ENCODE assay signal across 13 cellular contexts in genomic region chr3:46986055-46986730, GRCh38. TPM values are rescaled to one million over a fixed set of nuclear protein-coding genes. Genes with fewer than 3 reads are reported as not detected.
DNase-seq lines count a peak whose midpoint lies in the region; ATAC-seq, FAIRE-seq and TF ChIP-seq lines count a peak whose summit lies in the region.
"Had no signal": no experiment of that assay in that cellular context is flagged by ENCODE, and none has a peak within 500 bp of the region (broad histone marks: within the 10 kb centered on the region; RNA-seq: fewer than 3 reads in every experiment).

No MANE protein-coding gene starts in this region.

- intact Hi-C loops in K562 (cut with micrococcal nuclease) (no loop called here), thyroid gland (cut with DNase I) (no loop called here), uterus (cut with DNase I; ENCODE audit: low total_unique reads) (no loop called here)

- no TSS peak for BruUV-seq in K562 (replicated peaks; lab: Mats Ljungman, UMichigan)

- peaks cover 0 to 98% (median 57%) of the 10 kb centered on the region in 4 donors for H3K4me1 Mint-ChIP-seq in CD4-positive, CD25-positive, alpha-beta regulatory T cell
- H3K4me1 Mint-ChIP-seq in naive thymus-derived CD8-positive, alpha-beta T cell: peaks cover 47 to 85% (median 80%) of the 10 kb centered on the region in 4 donors

- peaks cover 13% of the 10 kb centered on the region for H3K36me3 Mint-ChIP-seq in CD4-positive, CD25-positive, alpha-beta regulatory T cell
- H3K36me3 Mint-ChIP-seq in naive thymus-derived CD8-positive, alpha-beta T cell: no peaks in the 10 kb centered on the region

- in situ Hi-C loops in K562 (cut with MboI): no loop called here

- peak overlapping the region; percentile 77 for H3K27ac ChIP-seq in CD4-positive, CD25-positive, alpha-beta regulatory T cell (ENCODE audit: insufficient read depth, low read length, poor library complexity, severe bottlenecking)
- H3K27ac ChIP-seq in KMS-11 (peak overlapping the region; percentile 96; the same call in 1 of the 2 replicates), K562 (ENCODE audit: extremely low read depth, low read depth, low read length) (peak overlapping the region; percentile 99; the same call in 2 of the 3 replicates), thyroid gland (no peak overlapping the region), uterus (no peak overlapping the region)

- H3K4me3 ChIP-seq in CD4-positive, CD25-positive, alpha-beta regulatory T cell (ENCODE audit: low read depth, low read length): peak overlapping the region; percentile 4
- H3K4me3 ChIP-seq in KMS-11 (IDR thresholded peaks at IDR 0.05; ENCODE audit: insufficient read depth, low read depth, low read length) (no peak overlapping the region), K562 (no peak overlapping the region), thyroid gland (replicated peaks in 1 of 3) (no peak overlapping the region), uterus (no peak overlapping the region)

- TF ChIP-seq RAD21 in K562 (CRISPR knock-in tag; conservative IDR thresholded peaks at IDR 0.05 in 1 of 2, IDR thresholded peaks at IDR 0.05 in 1 of 2): no peak

- no peak for DNase-seq in CD4-positive, CD25-positive, alpha-beta regulatory T cell
- DNase-seq in K562 (ENCODE audit: extremely low read depth in 1 of 4, low spot score in 3 of 4): peak in 1 of 4 experiments; percentile 52
- no peak for DNase-seq in naive thymus-derived CD8-positive, alpha-beta T cell
- no peak for DNase-seq in NCI-H2171 (lab: John Stamatoyannopoulos, UW)
- DNase-seq in thyroid gland: no peak
- no peak for DNase-seq in uterus
- DNase-seq: hypothalamus, NCI-H187, SK-N-SH had no signal

- no peak overlapping the region for H3K9ac ChIP-seq in KMS-11
- H3K9ac ChIP-seq in K562 (ENCODE audit: insufficient read depth in 1 of 2, low read depth in 2 of 2, low read length in 2 of 2): peak overlapping the region; percentile 95 to 96
- H3K9ac ChIP-seq: SK-N-SH had no signal

- WGBS in K562 (ENCODE audit: insufficient coverage, low coverage, missing lambda C conversion rate): 68% methylated on average over 4 of the region's 4 CpGs
- 79 to 90% methylated on average over 1 to 4 of the region's 4 CpGs for WGBS in thyroid gland, 2 donors

- H3K79me2 ChIP-seq in KMS-11 (ENCODE audit: insufficient read depth, low read depth) (no peaks in the 10 kb centered on the region; the same call in 1 of the 2 replicates), K562 (ENCODE audit: control insufficient read depth, insufficient read depth, low read length) (peaks cover 58% of the 10 kb centered on the region)

- no peaks in the 10 kb centered on the region for H3K9me3 Mint-ChIP-seq in CD4-positive, CD25-positive, alpha-beta regulatory T cell
- H3K9me3 Mint-ChIP-seq in naive thymus-derived CD8-positive, alpha-beta T cell: no peaks in the 10 kb centered on the region

- H3K9me3 ChIP-seq in CD4-positive, CD25-positive, alpha-beta regulatory T cell (ENCODE audit: control insufficient read depth in 2 of 2, low read length in 2 of 2): no peaks in the 10 kb centered on the region
- no peaks in the 10 kb centered on the region for H3K9me3 ChIP-seq in K562 (replicated peaks; ENCODE audit: control insufficient read depth, insufficient read depth, low read depth, low read length)
- H3K9me3 ChIP-seq in thyroid gland: no peaks in the 10 kb centered on the region
- H3K9me3 ChIP-seq in uterus: no peaks in the 10 kb centered on the region
- H3K9me3 ChIP-seq: SK-N-SH had no signal

- TF ChIP-seq EP300 in K562 (IDR thresholded peaks at IDR 0.05; ENCODE audit: low read length): no peak

- CTCF ChIA-PET in K562 (lab: Yijun Ruan, JAX; ENCODE audit: low intra/inter-chr PET ratio): interaction anchor here (0.6 kb wide), 1 partner anchor 291 kb away, joined by 3 read pairs; no protein-coding TSS in a partner anchor

- peaks cover 88% of the 10 kb centered on the region for H3K4me1 ChIP-seq in CD4-positive, CD25-positive, alpha-beta regulatory T cell (ENCODE audit: control insufficient read depth, insufficient read depth, low read length, poor library complexity, severe bottlenecking)
- H3K4me1 ChIP-seq in KMS-11 (ENCODE audit: low read depth, poor library complexity, severe bottlenecking) (peaks cover 28% of the 10 kb centered on the region), K562 (replicated peaks in 1 of 2; ENCODE audit: control insufficient read depth in 2 of 2, insufficient read depth in 2 of 2, low read length in 2 of 2) (peaks cover 37 to 69% of the 10 kb centered on the region in 2 experiments), thyroid gland (peaks cover 8 to 27% of the 10 kb centered on the region in 2 donors), uterus (no peaks in the 10 kb centered on the region)

- TF ChIP-seq CTCF in KMS-11 (conservative IDR thresholded peaks at IDR 0.05; ENCODE audit: low read depth, low read length): no peak
- TF ChIP-seq CTCF in K562 (IDR thresholded peaks at IDR 0.05 in 2 of 3, conservative IDR thresholded peaks at IDR 0.05 in 1 of 3; ENCODE audit: insufficient read depth in 2 of 3, low read depth in 1 of 3, low read length in 3 of 3): no peak
- no peak for TF ChIP-seq CTCF in thyroid gland (IDR thresholded peaks at IDR 0.05)
- no peak for TF ChIP-seq CTCF in uterus (IDR thresholded peaks at IDR 0.05)

- ATAC-seq in CD4-positive, CD25-positive, alpha-beta regulatory T cell (ENCODE audit: low read depth in 2 of 2): no peak
- ATAC-seq in K562 (no peak), GM21529 (IDR thresholded peaks at IDR 0.05; ENCODE audit: unreplicated experiment) (no peak)
- no peak for ATAC-seq in naive thymus-derived CD8-positive, alpha-beta T cell

- POLR2A ChIA-PET in K562 (lab: Yijun Ruan, JAX): interaction anchor here (0.9 to 1.7 kb wide), 4 partner anchors 30 to 69 kb away, joined by 3 to 6 read pairs (median 4); no protein-coding TSS in a partner anchor
- POLR2A ChIA-PET in naive thymus-derived CD8-positive, alpha-beta T cell (lab: Charles Lee): interaction anchor here (0.6 to 4.1 kb wide), 3 partner anchors 9 to 1196 kb away, joined by 3 to 23 read pairs (median 4); partner anchors contain the start of gene CCDC12

- H4K20me1 ChIP-seq in KMS-11 (ENCODE audit: insufficient read depth) (no peaks in the 10 kb centered on the region), K562 (replicated peaks; ENCODE audit: control insufficient read depth, insufficient read depth, low read length) (no peaks in the 10 kb centered on the region)

- no peaks in the 10 kb centered on the region for H3K27me3 ChIP-seq in CD4-positive, CD25-positive, alpha-beta regulatory T cell (ENCODE audit: control insufficient read depth, insufficient read depth, low read length)
- H3K27me3 ChIP-seq in KMS-11 (ENCODE audit: insufficient read depth, low read depth) (no peaks in the 10 kb centered on the region), K562 (ENCODE audit: control insufficient read depth in 2 of 2, insufficient read depth in 2 of 2, low read length in 2 of 2) (no peaks in the 10 kb centered on the region), thyroid gland (no peaks in the 10 kb centered on the region), uterus (no peaks in the 10 kb centered on the region)

- H3K4me2 ChIP-seq in KMS-11 (peak overlapping the region; percentile 94; the same call in 1 of the 2 replicates), K562 (ENCODE audit: insufficient read depth, low read length) (peak overlapping the region; percentile 99; the same call in 1 of the 2 replicates)
- H3K4me2 ChIP-seq: SK-N-SH had no signal

- no peak overlapping the region for H2AFZ ChIP-seq in KMS-11 (ENCODE audit: low read depth)
- no peak overlapping the region for H2AFZ ChIP-seq in K562 (ENCODE audit: low read depth, low read length)

- no peak for TF ChIP-seq POLR2A in K562 (conservative IDR thresholded peaks at IDR 0.05)
- TF ChIP-seq POLR2A in thyroid gland (IDR thresholded peaks at IDR 0.05): no peak
- no peak for TF ChIP-seq POLR2A in uterus (IDR thresholded peaks at IDR 0.05)

- H3K9me1 ChIP-seq in K562 (ENCODE audit: control insufficient read depth, insufficient read depth, low read length): peaks cover 5% of the 10 kb centered on the region

- peaks cover 17% of the 10 kb centered on the region for H3K36me3 ChIP-seq in CD4-positive, CD25-positive, alpha-beta regulatory T cell (ENCODE audit: control insufficient read depth, insufficient read depth, low read length)
- H3K36me3 ChIP-seq in KMS-11 (ENCODE audit: insufficient read depth): no peaks in the 10 kb centered on the region
- peaks cover 26% of the 10 kb centered on the region; the same call in 2 of the 3 replicates for H3K36me3 ChIP-seq in K562 (ENCODE audit: control insufficient read depth, insufficient read depth, low read length)
- H3K36me3 ChIP-seq in thyroid gland: no peaks in the 10 kb centered on the region
- no peaks in the 10 kb centered on the region for H3K36me3 ChIP-seq in uterus

- H3K27me3 Mint-ChIP-seq in CD4-positive, CD25-positive, alpha-beta regulatory T cell: no peaks in the 10 kb centered on the region
- H3K27me3 Mint-ChIP-seq in naive thymus-derived CD8-positive, alpha-beta T cell: no peaks in the 10 kb centered on the region

- H3K27ac Mint-ChIP-seq in CD4-positive, CD25-positive, alpha-beta regulatory T cell: peak overlapping the region; percentile 92 to 97 (median 95)
- peak overlapping the region; percentile 63 to 91 (median 80) for H3K27ac Mint-ChIP-seq in naive thymus-derived CD8-positive, alpha-beta T cell

- H3K4me3 Mint-ChIP-seq in CD4-positive, CD25-positive, alpha-beta regulatory T cell: peak overlapping the region; percentile 47 to 91 (median 86)
- H3K4me3 Mint-ChIP-seq in naive thymus-derived CD8-positive, alpha-beta T cell: peak overlapping the region in 9 of 10 donors; percentile 20 to 81 (median 74)

- FAIRE-seq in K562 (lab: Jason Lieb, UNC): peak; percentile 19
- FAIRE-seq: astrocyte, endometrium had no signal

RNA-seq across cellular contexts. Expression of gene NBEAL2, which starts 6.7 kb away (rescaled TPM):
- 429 TPM for total RNA-seq in CD4-positive, CD25-positive, alpha-beta regulatory T cell
- polyA plus RNA-seq in CD4-positive, CD25-positive, alpha-beta regulatory T cell: 10 to 100 TPM in 2 of 4 donors, 1 to 10 TPM in 2; 4.7 to 13.5 (median 8.6) TPM
- 322 and 1,090 TPM in 2 replicates for total RNA-seq in K562 (2011; cell fraction: chromatin; rRNA removed; ENCODE audit: low replicate concordance)
- 555 and 597 TPM in 2 replicates for total RNA-seq in K562 (2011; cell fraction: nucleolus; rRNA removed)
- total RNA-seq in K562 (2011; cell fraction: nucleoplasm; rRNA removed): 365 and 370 TPM in 2 replicates
- total RNA-seq in K562 (2014; rRNA removed) (41.3 and 45.2 TPM in 2 replicates), K562 (2014; rRNA removed; fragmentation: Illumina TruSeq; extraction: Trizol) (12.3 and 16.0 TPM in 2 replicates), K562 (2015; rRNA removed; fragmentation: Illumina TruSeq; extraction: Trizol) (23.7 and 23.9 TPM in 2 replicates), K562 (2021) (89.3 and 114 TPM in 2 replicates), thyroid gland (10 to 100 TPM; 19.4 to 38.6 (median 27.5) TPM), uterus (10 to 100 TPM; 13.1 to 41.1 (median 23.8) TPM)
- polyA plus RNA-seq in K562 (2011; rRNA removed) (29.6 and 50.4 TPM in 2 replicates), K562 (2014; fragmentation: Illumina TruSeq; extraction: Trizol) (46.4 and 62.1 TPM in 2 replicates), K562 (2014; fragmentation: Nextera tagmentation; extraction: Ambion mirVana) (under 1 TPM; 0.06 to 0.24 TPM), K562 (2014; rRNA removed) (67.5 and 85.5 TPM in 2 replicates)
- 25.6 and 45.5 TPM in 2 replicates for polyA plus RNA-seq in K562 (2011; cell fraction: cytosol; rRNA removed)
- polyA plus RNA-seq in K562 (2011; cell fraction: nucleus; rRNA removed): 557 and 843 TPM in 2 replicates
- polyA plus RNA-seq in K562 (2012): 66.4 and 174 TPM in 2 replicates
- 8.6 and 16.8 TPM in 2 replicates for polyA minus RNA-seq in K562 (2011; rRNA and poly(A)+ RNA removed)
- 23.5 and 26.4 TPM in 2 replicates for polyA minus RNA-seq in K562 (2011; cell fraction: cytosol; rRNA and poly(A)+ RNA removed)
- polyA minus RNA-seq in K562 (2011; cell fraction: nucleus; rRNA and poly(A)+ RNA removed): 104 and 118 TPM in 2 replicates
- 10 to 100 TPM; 40.7 to 46.0 TPM for total RNA-seq in naive thymus-derived CD8-positive, alpha-beta T cell
- 1 to 10 TPM in 2 of 3 donors, under 1 TPM in 1; 0.89 to 2.8 (median 1.9) TPM for polyA plus RNA-seq in naive thymus-derived CD8-positive, alpha-beta T cell

RNA-seq across cellular contexts. Expression of gene CCDC12, which starts 9.6 kb away (rescaled TPM):
- 71.8 TPM for total RNA-seq in CD4-positive, CD25-positive, alpha-beta regulatory T cell
- polyA plus RNA-seq in CD4-positive, CD25-positive, alpha-beta regulatory T cell: 100 to 1,000 TPM in 3 of 4 donors, 10 to 100 TPM in 1; 90.4 to 116 (median 106) TPM
- total RNA-seq in K562 (2011; cell fraction: chromatin; rRNA removed; ENCODE audit: low replicate concordance): 140 and 232 TPM in 2 replicates
- 143 and 148 TPM in 2 replicates for total RNA-seq in K562 (2011; cell fraction: nucleolus; rRNA removed)
- total RNA-seq in K562 (2011; cell fraction: nucleoplasm; rRNA removed): 188 and 262 TPM in 2 replicates
- 99.0 and 101 TPM in 2 replicates for total RNA-seq in K562 (2014; rRNA removed)
- total RNA-seq in K562 (2014; rRNA removed; fragmentation: Illumina TruSeq; extraction: Trizol): 44.4 and 63.0 TPM in 2 replicates
- 104 and 115 TPM in 2 replicates for total RNA-seq in K562 (2015; rRNA removed; fragmentation: Illumina TruSeq; extraction: Trizol)
- 75.2 and 86.9 TPM in 2 replicates for total RNA-seq in K562 (2021)
- 47.8 and 54.0 TPM in 2 replicates for polyA plus RNA-seq in K562 (2011; rRNA removed)
- 53.0 and 53.5 TPM in 2 replicates for polyA plus RNA-seq in K562 (2011; cell fraction: cytosol; rRNA removed)
- polyA plus RNA-seq in K562 (2011; cell fraction: nucleus; rRNA removed): 82.0 and 85.3 TPM in 2 replicates
- 77.1 and 114 TPM in 2 replicates for polyA plus RNA-seq in K562 (2012)
- 105 and 127 TPM in 2 replicates for polyA plus RNA-seq in K562 (2014; fragmentation: Illumina TruSeq; extraction: Trizol)
- polyA plus RNA-seq in K562 (2014; fragmentation: Nextera tagmentation; extraction: Ambion mirVana): 10 to 100 TPM in 1 of 2 experiments, 1 to 10 TPM in 1; 8.9 to 20.9 TPM
- 100 and 201 TPM in 2 replicates for polyA plus RNA-seq in K562 (2014; rRNA removed)
- polyA minus RNA-seq in K562 (2011; rRNA and poly(A)+ RNA removed): 50.3 and 53.4 TPM in 2 replicates
- polyA minus RNA-seq in K562 (2011; cell fraction: cytosol; rRNA and poly(A)+ RNA removed): 17.4 and 21.1 TPM in 2 replicates
- polyA minus RNA-seq in K562 (2011; cell fraction: nucleus; rRNA and poly(A)+ RNA removed): 81.3 and 87.3 TPM in 2 replicates
- total RNA-seq in naive thymus-derived CD8-positive, alpha-beta T cell: 10 to 100 TPM; 58.8 to 59.5 TPM
- 100 to 1,000 TPM in 2 of 3 donors, 10 to 100 TPM in 1; 81.9 to 106 (median 106) TPM for polyA plus RNA-seq in naive thymus-derived CD8-positive, alpha-beta T cell
- 10 to 100 TPM; 43.2 to 60.6 (median 51.8) TPM for total RNA-seq in thyroid gland
- 10 to 100 TPM in 3 of 4 donors, 1 to 10 TPM in 1; 4.1 to 92.0 (median 41.2) TPM for total RNA-seq in uterus

Comparison
In these comparisons a context has a peak if more than half of its experiments do, and no peak if none do; other contexts are left out.
1. H3K27ac ChIP-seq: peak in CD4-positive, CD25-positive, alpha-beta regulatory T cell (single experiment), KMS-11 (single experiment) and K562 (single experiment); none in thyroid gland (0 of 3) and uterus (0 of 2).